9 cellular contexts compared by ENCODE assay signal in the genomic region with DNA sequence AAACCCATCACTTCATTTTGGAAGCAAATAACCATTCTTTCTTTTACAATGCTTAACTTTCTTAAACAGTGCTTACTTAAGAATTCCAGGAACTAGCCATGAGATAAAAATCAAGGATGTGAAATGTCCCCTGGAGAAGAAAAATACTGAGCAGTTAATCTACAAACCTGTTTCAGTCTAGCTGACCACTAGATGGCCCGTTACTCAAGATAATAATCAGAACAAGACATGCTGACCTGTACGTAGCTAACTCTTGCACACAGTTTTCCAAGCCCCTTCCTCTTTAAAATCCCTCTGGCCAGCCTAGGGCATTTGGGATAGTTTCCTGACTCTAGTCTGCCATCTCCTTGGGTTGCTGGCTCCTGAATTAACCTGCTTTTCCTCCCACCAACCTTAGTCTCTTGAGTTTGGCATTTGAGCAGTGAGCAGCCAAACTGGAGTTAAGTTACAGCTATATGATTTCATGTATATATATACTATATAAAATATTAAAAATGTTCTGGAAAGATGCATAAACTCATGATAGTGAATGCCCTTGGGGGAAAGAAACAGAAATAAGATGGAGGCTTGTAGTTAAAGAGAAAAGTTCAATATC. TPM values are rescaled to one million over a fixed set of nuclear protein-coding genes. Genes with fewer than 3 reads are reported as not detected.
A peak's percentile ranks its signal among the peaks of the same experiment; 100 is the strongest.
DNase-seq lines count a peak whose midpoint lies in the region; ATAC-seq, FAIRE-seq and TF ChIP-seq lines count a peak whose summit lies in the region.
"Had no signal": no experiment of that assay in that cellular context is flagged by ENCODE, and none has a peak within 500 bp of the region (broad histone marks: within the 10 kb centered on the region; RNA-seq: fewer than 3 reads in every experiment).

No MANE protein-coding gene starts in this region.

- H3K27ac ChIP-seq in AG04450 (ENCODE audit: low read depth, low read length): no peak overlapping the region

- H3K9me3 Mint-ChIP-seq in MCF 10A (ENCODE audit: unreplicated experiment): no peaks in the 10 kb centered on the region

- no peak for ATAC-seq in GM21526 (IDR thresholded peaks at IDR 0.05; ENCODE audit: low FRiP score, unreplicated experiment)
- no peak for ATAC-seq in HG03196 (IDR thresholded peaks at IDR 0.05; ENCODE audit: unreplicated experiment)

- intact Hi-C loops in MCF 10A (cut with micrococcal nuclease): loop anchor here (1.0 to 2.0 kb wide), 3 partner anchors 74 to 415 kb away; no protein-coding TSS in a partner anchor

- H3K27ac Mint-ChIP-seq in MCF 10A (ENCODE audit: low read depth, unreplicated experiment): no peak overlapping the region

- POLR2A ChIA-PET in AG04450 (lab: Yijun Ruan, JAX): interaction anchor here (0.8 kb wide), 1 partner anchor 74 kb away, joined by 3 read pairs; no protein-coding TSS in a partner anchor
- POLR2A ChIA-PET in MCF 10A (lab: Yijun Ruan, JAX): interaction anchor here (0.8 to 1.1 kb wide), 3 partner anchors 74 to 227 kb away, joined by 3 to 9 read pairs (median 3); no protein-coding TSS in a partner anchor

- H3K36me3 Mint-ChIP-seq in MCF 10A (ENCODE audit: insufficient read depth, unreplicated experiment): no peaks in the 10 kb centered on the region

- H3K27me3 Mint-ChIP-seq in MCF 10A (ENCODE audit: insufficient read depth, unreplicated experiment): no peaks in the 10 kb centered on the region

- CTCF ChIA-PET in AG04450 (lab: Charles Lee): interaction anchor here (0.6 to 8.5 kb wide), 30 partner anchors 9 to 1178 kb away, joined by 3 to 155 read pairs (median 4); partner anchors contain the start of gene CNTRL
- CTCF ChIA-PET in MCF 10A (lab: Yijun Ruan, JAX): interaction anchor here (0.6 to 5.5 kb wide), 26 partner anchors 8 to 1186 kb away, joined by 3 to 111 read pairs (median 4); partner anchors contain the start of gene CNTRL

- no TSS peak for BruUV-seq in MCF 10A (replicated peaks; lab: Mats Ljungman, UMichigan)

- TF ChIP-seq CTCF in AG04450 (IDR thresholded peaks at IDR 0.05; ENCODE audit: low read depth, low read length) (peak; percentile 70), MCF 10A (IDR thresholded peaks at IDR 0.05; ENCODE audit: unreplicated experiment) (peak; percentile 58)

- H3K27me3 ChIP-seq in AG04450 (ENCODE audit: control insufficient read depth, insufficient read depth, low read length): no peaks in the 10 kb centered on the region

- no peak overlapping the region for H3K4me3 Mint-ChIP-seq in MCF 10A (ENCODE audit: unreplicated experiment)

- H3K4me1 Mint-ChIP-seq in MCF 10A (ENCODE audit: insufficient read depth, unreplicated experiment): no peaks in the 10 kb centered on the region

- no peak overlapping the region for H3K4me3 ChIP-seq in AG04450 (ENCODE audit: low read depth, low read length)

- FAIRE-seq in GM18507 (lab: Jason Lieb, UNC): peak; percentile 80
- FAIRE-seq: frontal cortex had no signal

- H3K9me3 ChIP-seq in AG04450 (ENCODE audit: control insufficient read depth, insufficient read depth, low read length): no peaks in the 10 kb centered on the region

- peak; percentile 38 for DNase-seq in AG04450 (ENCODE audit: low read depth, low spot score)
- DNase-seq in GM18507 (ENCODE audit: extremely low spot score, insufficient read length, low read depth): no peak
- peak; percentile 59 for DNase-seq in NCI-H460 (ENCODE audit: extremely low read depth, low read depth)
- peak; percentile 61 for DNase-seq in MCF 10A (ENCODE audit: unreplicated experiment)
- peak; percentile 76 to 77 for DNase-seq in lung microvascular endothelial cell (ENCODE audit: low read depth in 2 of 2)
- DNase-seq in UCSD-AML1 (lab: John Stamatoyannopoulos, UW; ENCODE audit: unreplicated experiment): no peak

RNA-seq across cellular contexts. Expression of gene TRAF1, which starts 59.3 kb away (rescaled TPM):
- 3.7 and 4.0 TPM in 2 replicates for polyA plus RNA-seq in AG04450 (2011; rRNA removed)
- polyA minus RNA-seq in AG04450 (2011; rRNA and poly(A)+ RNA removed): 5.7 and 7.6 TPM in 2 replicates
- total RNA-seq in NCI-H460 (2014; rRNA removed; shearing (Covaris generic)): 0.87 and 1.5 TPM in 2 replicates
- polyA plus RNA-seq in NCI-H460 (2014; cell fraction: nucleus; rRNA removed): 5.7 and 6.7 TPM in 2 replicates
- total RNA-seq in MCF 10A (2022): 0.84 and 1.2 TPM in 2 replicates
- total RNA-seq in lung microvascular endothelial cell: 0.60 and 1.1 TPM in 2 replicates

Comparison
In these comparisons a context has a peak if more than half of its experiments do, and no peak if none do; other contexts are left out.
1. DNase-seq: peak in AG04450 (single experiment), NCI-H460 (single experiment), MCF 10A (single experiment) and lung microvascular endothelial cell (2 of 2); none in GM18507 (single experiment) and UCSD-AML1 (single experiment).